Comparison of ENCODE assay signal across 8 cellular contexts in genomic region chrX:118528089-118528753, GRCh38.
DNase-seq lines count a peak whose midpoint lies in the region; ATAC-seq and TF ChIP-seq lines count a peak whose summit lies in the region.

No MANE protein-coding gene starts in this region.

- H3K9me3 ChIP-seq in WERI-Rb-1 (ENCODE audit: severe bottlenecking), result no peaks in the 10 kb centered on the region

- peak; percentile 55 for TF ChIP-seq POLR2A in GM19099 (IDR thresholded peaks at IDR 0.05; ENCODE audit: extremely low read depth, insufficient read length, low read depth)

- no peaks in the 10 kb centered on the region for H3K9me3 Mint-ChIP-seq in effector memory CD8-positive, alpha-beta T cell

- peak; percentile 68 for ATAC-seq in HG03108 (IDR thresholded peaks at IDR 0.05; ENCODE audit: unreplicated experiment)
- ATAC-seq in effector memory CD8-positive, alpha-beta T cell (replicated peaks), result peak; percentile 71

- peak; percentile 13 for DNase-seq in activated CD4-positive, alpha-beta T cell treated with anti-CD3 and anti-CD28 coated beads for 1 hour
- DNase-seq in effector memory CD8-positive, alpha-beta T cell, result peak; percentile 29 to 44 (median 37)
- DNase-seq in NCI-H82 (lab: John Stamatoyannopoulos, UW) (no peak), coronary artery (ENCODE audit: low spot score) (no peak), WERI-Rb-1 (no peak), NCI-H446 (lab: John Stamatoyannopoulos, UW) (no peak)

- peak overlapping the region; percentile 74 to 89 for H3K4me3 Mint-ChIP-seq in effector memory CD8-positive, alpha-beta T cell

- no peaks in the 10 kb centered on the region for H3K27me3 Mint-ChIP-seq in effector memory CD8-positive, alpha-beta T cell

- peak overlapping the region; percentile 92 to 98 for H3K27ac Mint-ChIP-seq in effector memory CD8-positive, alpha-beta T cell

- H3K4me3 ChIP-seq in coronary artery (no peak overlapping the region), WERI-Rb-1 (ENCODE audit: low read depth, low read length) (no peak overlapping the region)

- H3K27me3 ChIP-seq in WERI-Rb-1 (ENCODE audit: insufficient read depth, low read depth, severe bottlenecking), result peaks cover 48% of the 10 kb centered on the region

- H3K27ac ChIP-seq in coronary artery (peak overlapping the region in 1 of 2 donors; percentile 54), WERI-Rb-1 (no peak overlapping the region)

- peaks cover 10% of the 10 kb centered on the region for H3K36me3 Mint-ChIP-seq in effector memory CD8-positive, alpha-beta T cell (ENCODE audit: insufficient read depth)

- H3K4me1 Mint-ChIP-seq in effector memory CD8-positive, alpha-beta T cell (ENCODE audit: low read depth in 2 of 2), result peaks cover 45 to 62% of the 10 kb centered on the region in 2 donors

- TF ChIP-seq CTCF in coronary artery (IDR thresholded peaks at IDR 0.05) (no peak), WERI-Rb-1 (IDR thresholded peaks at IDR 0.05; ENCODE audit: low read depth, low read length) (no peak)

- no peaks in the 10 kb centered on the region for H3K36me3 ChIP-seq in WERI-Rb-1

Comparison
In these comparisons a context has a peak if more than half of its experiments do, and no peak if none do; other contexts are left out.
1. DNase-seq: peak in activated CD4-positive, alpha-beta T cell treated with anti-CD3 and anti-CD28 coated beads for 1 hour (single experiment) and effector memory CD8-positive, alpha-beta T cell (3 of 3); none in NCI-H82 (single experiment), coronary artery (single experiment), WERI-Rb-1 (single experiment) and NCI-H446 (0 of 2).